ENCODE assay signal across 12 cellular contexts in the genomic region with DNA sequence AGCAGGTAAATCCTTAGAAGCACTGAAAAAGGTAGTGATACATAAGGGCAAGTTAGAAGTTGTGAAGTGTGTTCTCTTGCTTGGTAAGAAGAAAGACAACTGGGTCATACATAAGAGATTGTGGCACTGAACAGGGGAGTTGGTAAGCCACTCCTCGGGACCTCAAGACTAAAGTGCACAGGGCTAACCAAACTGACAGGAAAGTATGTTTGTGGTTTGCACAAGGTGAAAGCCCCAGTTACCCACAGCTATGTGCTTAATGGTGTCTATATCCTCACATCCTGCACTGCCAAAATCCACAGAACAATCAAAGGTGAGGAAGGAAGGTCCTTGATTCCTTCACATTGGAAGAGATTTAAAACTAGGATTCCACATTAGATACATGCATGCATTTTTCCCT.
DNase-seq lines count a peak whose midpoint lies in the region; ATAC-seq lines count a peak whose summit lies in the region.
"Had no signal": no experiment of that assay in that cellular context is flagged by ENCODE, and none has a peak within 500 bp of the region (broad histone marks: within the 10 kb centered on the region; RNA-seq: fewer than 3 reads in every experiment).

No MANE protein-coding gene starts in this region.

- ATAC-seq in CD4-positive, CD25-positive, alpha-beta regulatory T cell (ENCODE audit: low read depth in 2 of 2) = peak; percentile 82 to 84
- ATAC-seq in GM18868 (IDR thresholded peaks at IDR 0.05; ENCODE audit: unreplicated experiment) (peak; percentile 72), HG03432 (IDR thresholded peaks at IDR 0.05; ENCODE audit: unreplicated experiment) (peak; percentile 48), HG03439 (IDR thresholded peaks at IDR 0.05; ENCODE audit: unreplicated experiment) (no peak)
- ATAC-seq in activated naive CD8-positive, alpha-beta T cell treated with anti-CD3 and anti-CD28 coated beads, Interleukin-2, amount 10 ng/mL, durations not matched to agents 7 days and 5 days (ENCODE audit: low read depth) = peak; percentile 99
- ATAC-seq: foreskin keratinocyte, HCT116 had no signal

- no peaks in the 10 kb centered on the region for H3K27me3 Mint-ChIP-seq in CD4-positive, CD25-positive, alpha-beta regulatory T cell
- no peaks in the 10 kb centered on the region for H3K27me3 Mint-ChIP-seq in activated naive CD8-positive, alpha-beta T cell treated with anti-CD3 and anti-CD28 coated beads, Interleukin-2, amount 10 ng/mL, durations not matched to agents 7 days and 5 days

- POLR2A ChIA-PET in activated naive CD8-positive, alpha-beta T cell treated with anti-CD3 and anti-CD28 coated beads, Interleukin-2, amount 10 ng/mL, durations not matched to agents 7 days and 5 days (lab: Charles Lee) = interaction anchor here (0.9 to 1.3 kb wide), 3 partner anchors 63 to 277 kb away, joined by 3 to 4 read pairs (median 4); no protein-coding TSS in a partner anchor

- H3K27ac Mint-ChIP-seq in CD4-positive, CD25-positive, alpha-beta regulatory T cell = peak overlapping the region; percentile 55 to 76 (median 73)
- peak overlapping the region; percentile 76 for H3K27ac Mint-ChIP-seq in activated naive CD8-positive, alpha-beta T cell treated with anti-CD3 and anti-CD28 coated beads, Interleukin-2, amount 10 ng/mL, durations not matched to agents 7 days and 5 days

- H3K4me1 ChIP-seq in CD4-positive, CD25-positive, alpha-beta regulatory T cell (ENCODE audit: control insufficient read depth, insufficient read depth, low read length, poor library complexity, severe bottlenecking) = peaks cover 9% of the 10 kb centered on the region
- H3K4me1 ChIP-seq: BLaER1 treated with 17β-estradiol and CSF1 and Interleukin-3, amounts not matched to agents 10 nM and 100 nM; foreskin keratinocyte had no signal

- H3K36me3 ChIP-seq in CD4-positive, CD25-positive, alpha-beta regulatory T cell (ENCODE audit: control insufficient read depth, insufficient read depth, low read length) = no peaks in the 10 kb centered on the region
- H3K36me3 ChIP-seq: BLaER1 treated with 17β-estradiol and CSF1 and Interleukin-3, amounts not matched to agents 10 nM and 100 nM had no signal

- H3K4me3 ChIP-seq in CD4-positive, CD25-positive, alpha-beta regulatory T cell (ENCODE audit: low read depth, low read length) = no peak overlapping the region
- H3K4me3 ChIP-seq: BLaER1 treated with 17β-estradiol and CSF1 and Interleukin-3, amounts not matched to agents 10 nM and 100 nM had no signal

- H3K27me3 ChIP-seq in CD4-positive, CD25-positive, alpha-beta regulatory T cell (ENCODE audit: control insufficient read depth, insufficient read depth, low read length) = no peaks in the 10 kb centered on the region
- H3K27me3 ChIP-seq: BLaER1 treated with 17β-estradiol and CSF1 and Interleukin-3, amounts not matched to agents 10 nM and 100 nM; foreskin keratinocyte had no signal

- H3K36me3 Mint-ChIP-seq in CD4-positive, CD25-positive, alpha-beta regulatory T cell = no peaks in the 10 kb centered on the region
- peaks cover 8% of the 10 kb centered on the region for H3K36me3 Mint-ChIP-seq in activated naive CD8-positive, alpha-beta T cell treated with anti-CD3 and anti-CD28 coated beads, Interleukin-2, amount 10 ng/mL, durations not matched to agents 7 days and 5 days

- H3K4me3 Mint-ChIP-seq in CD4-positive, CD25-positive, alpha-beta regulatory T cell = no peak overlapping the region
- peak overlapping the region; percentile 54 for H3K4me3 Mint-ChIP-seq in activated naive CD8-positive, alpha-beta T cell treated with anti-CD3 and anti-CD28 coated beads, Interleukin-2, amount 10 ng/mL, durations not matched to agents 7 days and 5 days

- no peak overlapping the region for H3K27ac ChIP-seq in CD4-positive, CD25-positive, alpha-beta regulatory T cell (ENCODE audit: insufficient read depth, low read length, poor library complexity, severe bottlenecking)
- H3K27ac ChIP-seq: BLaER1 treated with 17β-estradiol and CSF1 and Interleukin-3, amounts not matched to agents 10 nM and 100 nM; foreskin keratinocyte had no signal

- no peaks in the 10 kb centered on the region for H3K9me3 ChIP-seq in CD4-positive, CD25-positive, alpha-beta regulatory T cell (ENCODE audit: control insufficient read depth in 2 of 2, low read length in 2 of 2)
- H3K9me3 ChIP-seq: BLaER1 treated with 17β-estradiol and CSF1 and Interleukin-3, amounts not matched to agents 10 nM and 100 nM had no signal

- peaks cover 4 to 35% (median 25%) of the 10 kb centered on the region in 4 donors for H3K4me1 Mint-ChIP-seq in CD4-positive, CD25-positive, alpha-beta regulatory T cell
- H3K4me1 Mint-ChIP-seq in activated naive CD8-positive, alpha-beta T cell treated with anti-CD3 and anti-CD28 coated beads, Interleukin-2, amount 10 ng/mL, durations not matched to agents 7 days and 5 days = peaks cover 22% of the 10 kb centered on the region

- H3K9me3 Mint-ChIP-seq in CD4-positive, CD25-positive, alpha-beta regulatory T cell = peaks cover 0 to 1% (median 0%) of the 10 kb centered on the region in 7 donors
- peaks cover 3% of the 10 kb centered on the region for H3K9me3 Mint-ChIP-seq in activated naive CD8-positive, alpha-beta T cell treated with anti-CD3 and anti-CD28 coated beads, Interleukin-2, amount 10 ng/mL, durations not matched to agents 7 days and 5 days

- DNase-seq in CD4-positive, CD25-positive, alpha-beta regulatory T cell = peak in 2 of 3 donors; percentile 12 to 81
- DNase-seq in activated naive CD8-positive, alpha-beta T cell treated with anti-CD3 and anti-CD28 coated beads, Interleukin-2, amount 10 ng/mL, durations not matched to agents 7 days and 5 days = peak; percentile 33
- DNase-seq in DMS53 (lab: John Stamatoyannopoulos, UW) = no peak
- DNase-seq in GOT3 (lab: John Stamatoyannopoulos, UW) = no peak
- no peak for DNase-seq in stimulated activated naive CD4-positive, alpha-beta T cell treated with Interleukin-2 at 50 U/mL for 16 hours (lab: John Stamatoyannopoulos, UW)
- DNase-seq: Right ventricle myocardium superior had no signal

Comparison
In these comparisons a context has a peak if more than half of its experiments do, and no peak if none do; other contexts are left out.
1. DNase-seq: peak in CD4-positive, CD25-positive, alpha-beta regulatory T cell (2 of 3) and activated naive CD8-positive, alpha-beta T cell treated with anti-CD3 and anti-CD28 coated beads, Interleukin-2, amount 10 ng/mL, durations not matched to agents 7 days and 5 days (single experiment); none in DMS53 (single experiment), GOT3 (single experiment) and stimulated activated naive CD4-positive, alpha-beta T cell treated with Interleukin-2 at 50 U/mL for 16 hours (single experiment).